8 cellular contexts compared by ENCODE assay signal in genomic region chr13:114128348-114128623, GRCh38. TPM values are rescaled to one million over a fixed set of nuclear protein-coding genes. Genes with fewer than 3 reads are reported as not detected.
DNase-seq lines count a peak whose midpoint lies in the region; ATAC-seq and TF ChIP-seq lines count a peak whose summit lies in the region.

No MANE protein-coding gene starts in this region.

- no peak overlapping the region for H3K4me2 ChIP-seq in GM23338

- no peak for ATAC-seq in GM23338
- ATAC-seq in WTC11: no peak
- ATAC-seq in HG03045 (IDR thresholded peaks at IDR 0.05; ENCODE audit: unreplicated experiment): no peak

- DNase-seq in GM23338 (ENCODE audit: low spot score) (no peak), WTC11 (ENCODE audit: low spot score) (no peak), fibroblast of villous mesenchyme (ENCODE audit: low read depth) (no peak), AG20443 (ENCODE audit: low spot score) (no peak), NCI-H2227 (lab: John Stamatoyannopoulos, UW; ENCODE audit: unreplicated experiment) (no peak), SHP77 (lab: John Stamatoyannopoulos, UW) (no peak)

- H3K36me3 Mint-ChIP-seq in GM23338 (ENCODE audit: low read depth) (no peaks in the 10 kb centered on the region; the same call in 2 of the 3 replicates), WTC11 (no peaks in the 10 kb centered on the region)

- no peaks in the 10 kb centered on the region for H3K9me2 ChIP-seq in GM23338 (ENCODE audit: insufficient read depth)

- POLR2A ChIA-PET in WTC11 (lab: Charles Lee): no interaction called here

- 0 out of 2 replicates have a peak, but pooled peaks cover 8% of the 10 kb centered on the region for H3F3A ChIP-seq in GM23338 (replicated peaks; ENCODE audit: low read depth)

- no peaks in the 10 kb centered on the region for H3K36me3 ChIP-seq in GM23338 (ENCODE audit: insufficient read depth)

- H2AFZ ChIP-seq in GM23338: no peak overlapping the region

- H4K20me1 ChIP-seq in GM23338 (replicated peaks; ENCODE audit: insufficient read depth): peaks cover 10% of the 10 kb centered on the region

- H3K27ac ChIP-seq in GM23338 (ENCODE audit: low read depth) (peak overlapping the region; percentile 26; the same call in 1 of the 2 replicates), skin epidermis (peak overlapping the region; percentile 26 to 98 (median 85))

- H3K4me1 Mint-ChIP-seq in GM23338 (peaks cover 57% of the 10 kb centered on the region), WTC11 (peaks cover 50% of the 10 kb centered on the region)

- peaks cover 5% of the 10 kb centered on the region; the same call in 1 of the 2 replicates for H3K27me3 ChIP-seq in GM23338 (ENCODE audit: insufficient read depth)

- H3K4me3 ChIP-seq in GM23338 (no peak overlapping the region), fibroblast of villous mesenchyme (ENCODE audit: low read depth, low read length) (peak overlapping the region; percentile 31), skin epidermis (peak overlapping the region in 3 of 7 experiments; percentile 15 to 20 (median 17))

- H3K9me3 Mint-ChIP-seq in GM23338: no peaks in the 10 kb centered on the region; the same call in 1 of the 3 replicates
- H3K9me3 Mint-ChIP-seq in WTC11: no peaks in the 10 kb centered on the region

- H3K27ac Mint-ChIP-seq in GM23338 (no peak overlapping the region), WTC11 (peak overlapping the region; percentile 78)

- CTCF ChIA-PET in WTC11 (lab: Charles Lee): interaction anchor here (1.8 kb wide), 1 partner anchor 16 kb away, joined by 7 read pairs; no protein-coding TSS in a partner anchor

- H3K27me3 Mint-ChIP-seq in GM23338 (ENCODE audit: insufficient read depth, low read depth, poor library complexity): peaks cover 31% of the 10 kb centered on the region
- peaks cover 10% of the 10 kb centered on the region for H3K27me3 Mint-ChIP-seq in WTC11 (ENCODE audit: low read depth)

- TF ChIP-seq CTCF in GM23338 (conservative IDR thresholded peaks at IDR 0.05; ENCODE audit: low read depth in 2 of 2) (no peak), WTC11 (IDR thresholded peaks at IDR 0.05) (no peak), fibroblast of villous mesenchyme (IDR thresholded peaks at IDR 0.05; ENCODE audit: insufficient read depth, low read depth, low read length) (no peak)

- H3K4me1 ChIP-seq in GM23338 (ENCODE audit: insufficient read depth): peaks cover 25% of the 10 kb centered on the region

- peaks cover 78% of the 10 kb centered on the region for H3K79me2 ChIP-seq in GM23338 (replicated peaks; ENCODE audit: insufficient read depth)

- H3K4me3 Mint-ChIP-seq in GM23338: no peak overlapping the region; the same call in 2 of the 3 replicates
- no peak overlapping the region for H3K4me3 Mint-ChIP-seq in WTC11

TF ChIP-seq in GM23338, 12 proteins besides CTCF, POLR2A, EP300 and RAD21 (continues in another document):
- no peak for TF ChIP-seq EZH2 (IDR thresholded peaks at IDR 0.05; ENCODE audit: low read depth, unreplicated experiment)
- no peak for TF ChIP-seq JUNB (IDR thresholded peaks at IDR 0.05; ENCODE audit: unreplicated experiment)
- TF ChIP-seq EZH2phosphoT487 (IDR thresholded peaks at IDR 0.05; ENCODE audit: unreplicated experiment): no peak

TF ChIP-seq in WTC11, 78 proteins besides CTCF, POLR2A, EP300 and RAD21 (continues in another document):
- TF ChIP-seq ZBTB43 (CRISPR knock-in tag; IDR thresholded peaks at IDR 0.05) (no peak), GABPB1 (CRISPR knock-in tag; IDR thresholded peaks at IDR 0.05) (no peak), TCF7 (CRISPR knock-in tag; IDR thresholded peaks at IDR 0.05; ENCODE audit: low read depth) (no peak), ZNF263 (CRISPR knock-in tag; IDR thresholded peaks at IDR 0.05; ENCODE audit: low read depth) (no peak), ZNF281 (CRISPR knock-in tag; IDR thresholded peaks at IDR 0.05) (no peak), ZNF532 (CRISPR knock-in tag; IDR thresholded peaks at IDR 0.05; ENCODE audit: borderline replicate concordance) (no peak), E2F5 (CRISPR knock-in tag; IDR thresholded peaks at IDR 0.05) (no peak), NFYB (CRISPR knock-in tag; conservative IDR thresholded peaks at IDR 0.05; ENCODE audit: low read depth) (no peak), ZNF317 (CRISPR knock-in tag; IDR thresholded peaks at IDR 0.05; ENCODE audit: borderline replicate concordance, low read depth) (no peak), ZNF396 (CRISPR knock-in tag; IDR thresholded peaks at IDR 0.05; ENCODE audit: borderline replicate concordance) (no peak), EMX1 (CRISPR knock-in tag; IDR thresholded peaks at IDR 0.05) (no peak), NFE2L1 (CRISPR knock-in tag; IDR thresholded peaks at IDR 0.05) (no peak), ATF1 (CRISPR knock-in tag; IDR thresholded peaks at IDR 0.05) (no peak), MXD4 (CRISPR knock-in tag; IDR thresholded peaks at IDR 0.05; ENCODE audit: borderline replicate concordance) (no peak)

RNA-seq across cellular contexts. Expression of gene RASA3, which starts 4.1 kb away (rescaled TPM):
- 18.7 and 20.7 TPM in 2 replicates for total RNA-seq in GM23338 (2014; rRNA removed; shearing (Covaris generic))
- 11.2 and 11.7 TPM in 2 replicates for polyA plus RNA-seq in GM23338 (2016; fragmentation: Nextera tagmentation; extraction: Ambion mirVana)
- total RNA-seq in WTC11 (2021): 16.5 to 22.3 TPM (median 16.9 TPM) in 3 replicates
- 34.1 and 41.6 TPM in 2 replicates for total RNA-seq in fibroblast of villous mesenchyme

RNA-seq across cellular contexts. Expression of gene CFAP97D2, which starts 50.8 kb away (rescaled TPM):
- not detected in 2 replicates for total RNA-seq in GM23338 (2014; rRNA removed; shearing (Covaris generic))
- polyA plus RNA-seq in GM23338 (2016; fragmentation: Nextera tagmentation; extraction: Ambion mirVana): not detected in 2 replicates
- total RNA-seq in WTC11 (2021) (not detected in 3 replicates), fibroblast of villous mesenchyme (not detected in 2 replicates)
